19 cellular contexts compared by ENCODE assay signal in genomic region chr1:91707890-91708218, GRCh38.
"Had no signal": no experiment of that assay in that cellular context is flagged by ENCODE, and none has a peak within 500 bp of the region (broad histone marks: within the 10 kb centered on the region; RNA-seq: fewer than 3 reads in every experiment).

No MANE protein-coding gene starts in this region.

- H3K9me3 ChIP-seq: colonic mucosa, ovary, tibial artery had no signal

- H3K4me1 ChIP-seq: colonic mucosa had no signal

- H3K4me3 Mint-ChIP-seq: activated CD4-positive, alpha-beta T cell treated with anti-CD3 and anti-CD28 coated beads, Interleukin-2, amount 10 ng/mL, durations not matched to agents 24 days and 14 days; activated CD8-positive, alpha-beta T cell treated with anti-CD3 and anti-CD28 coated beads for 36 hours; activated naive CD8-positive, alpha-beta T cell treated with anti-CD3 and anti-CD28 coated beads, Interleukin-2, amount 10 ng/mL, durations not matched to agents 7 days and 5 days; activated T-helper 17 cell treated with anti-CD3 and anti-CD28 coated beads, Interleukin-2, amount 50 U/mL, for 72 hours had no signal

- DNase-seq: activated CD4-positive, alpha-beta T cell treated with anti-CD3 and anti-CD28 coated beads, Interleukin-2, amount 10 ng/mL, durations not matched to agents 24 days and 14 days; activated CD4-positive, CD25-positive, alpha-beta regulatory T cell; activated CD8-positive, alpha-beta T cell treated with anti-CD3 and anti-CD28 coated beads for 36 hours; activated naive CD4-positive, alpha-beta T cell treated with Interleukin-2 at 50 U/mL for 16 hours; activated naive CD8-positive, alpha-beta T cell treated with anti-CD3 and anti-CD28 coated beads, Interleukin-2, amount 10 ng/mL, durations not matched to agents 7 days and 5 days; activated T-cell treated with anti-CD3 and anti-CD28 coated beads, Interleukin-2, amount 50 U/mL, for 1 hour; amygdala; central memory CD4-positive, alpha-beta T cell; colonic mucosa; erythroblast; hippocampal formation; islet precursor cell; ovary; stimulated activated naive CD4-positive, alpha-beta T cell treated with Interleukin-2 at 50 U/mL for 16 hours; substantia nigra; T1000; tibial artery had no signal

- H3K27ac Mint-ChIP-seq: activated CD4-positive, alpha-beta T cell treated with anti-CD3 and anti-CD28 coated beads, Interleukin-2, amount 10 ng/mL, durations not matched to agents 24 days and 14 days; activated CD8-positive, alpha-beta T cell treated with anti-CD3 and anti-CD28 coated beads for 36 hours; activated naive CD8-positive, alpha-beta T cell treated with anti-CD3 and anti-CD28 coated beads, Interleukin-2, amount 10 ng/mL, durations not matched to agents 7 days and 5 days; activated T-helper 17 cell treated with anti-CD3 and anti-CD28 coated beads, Interleukin-2, amount 50 U/mL, for 72 hours had no signal

- H3K9me3 Mint-ChIP-seq: activated CD8-positive, alpha-beta T cell treated with anti-CD3 and anti-CD28 coated beads for 36 hours; activated naive CD8-positive, alpha-beta T cell treated with anti-CD3 and anti-CD28 coated beads, Interleukin-2, amount 10 ng/mL, durations not matched to agents 7 days and 5 days; activated T-helper 17 cell treated with anti-CD3 and anti-CD28 coated beads, Interleukin-2, amount 50 U/mL, for 72 hours had no signal

- H3K27me3 Mint-ChIP-seq: activated CD4-positive, alpha-beta T cell treated with anti-CD3 and anti-CD28 coated beads, Interleukin-2, amount 10 ng/mL, durations not matched to agents 24 days and 14 days; activated CD8-positive, alpha-beta T cell treated with anti-CD3 and anti-CD28 coated beads for 36 hours; activated T-helper 17 cell treated with anti-CD3 and anti-CD28 coated beads, Interleukin-2, amount 50 U/mL, for 72 hours had no signal

- ATAC-seq: activated CD8-positive, alpha-beta T cell treated with anti-CD3 and anti-CD28 coated beads for 36 hours; activated T-helper 17 cell treated with anti-CD3 and anti-CD28 coated beads, Interleukin-2, amount 50 U/mL, for 72 hours; left lobe of liver had no signal

- H3K27ac ChIP-seq: colonic mucosa, ovary, tibial artery had no signal

- H3K4me3 ChIP-seq: colonic mucosa, ovary, tibial artery had no signal

- H3K27me3 ChIP-seq: colonic mucosa, ovary, tibial artery had no signal

- H3K36me3 ChIP-seq: colonic mucosa, ovary had no signal
